Comparison of ENCODE assay signal across 17 cellular contexts in genomic region chr7:92010215-92010614, GRCh38.
"Had no signal": no experiment of that assay in that cellular context is flagged by ENCODE, and none has a peak within 500 bp of the region (broad histone marks: within the 10 kb centered on the region; RNA-seq: fewer than 3 reads in every experiment).

No MANE protein-coding gene starts in this region.

- H3K9me3 Mint-ChIP-seq: activated T-cell treated with anti-CD3 and anti-CD28 coated beads, Interleukin-2, amount 50 U/mL, for 4 hours had no signal

- H3K4me3 ChIP-seq: cardiac muscle cell, left lung, pancreas, sigmoid colon, spleen, stomach, testis, upper lobe of left lung had no signal

- H3K4me1 ChIP-seq: left lung, pancreas, sigmoid colon, spleen, stomach, testis, upper lobe of left lung had no signal

- H3K27me3 Mint-ChIP-seq: naive B cell had no signal

- H3K27me3 ChIP-seq: cardiac muscle cell, left lung, pancreas, sigmoid colon, spleen, stomach, testis, upper lobe of left lung had no signal

- H3K9me3 ChIP-seq: pancreas, sigmoid colon, testis had no signal

- ATAC-seq: activated naive CD4-positive, alpha-beta T cell treated with anti-CD3 and anti-CD28 coated beads, Interleukin-2, amount 50 U/mL, for 72 hours; activated T-cell treated with anti-CD3 and anti-CD28 coated beads, Interleukin-2, amount 50 U/mL, for 4 hours; left lung; pancreas had no signal

- DNase-seq: activated CD4-positive, alpha-beta T cell treated with anti-CD3 and anti-CD28 coated beads for 1 hour; activated CD4-positive, alpha-beta T cell treated with anti-CD3 and anti-CD28 coated beads, Interleukin-2, amount 50 U/mL, for 4 hours; activated effector memory CD4-positive, alpha-beta T cell treated with Interleukin-2 at 50 U/mL for 16 hours; activated T-cell treated with anti-CD3 and anti-CD28 coated beads, Interleukin-2, amount 50 U/mL, for 4 hours; kidney; left lung; mammary epithelial cell; naive B cell; pancreas; sigmoid colon; spleen; stomach; testis; upper lobe of left lung had no signal

- H3K4me3 Mint-ChIP-seq: activated T-cell treated with anti-CD3 and anti-CD28 coated beads, Interleukin-2, amount 50 U/mL, for 4 hours; naive B cell had no signal

- H3K27ac Mint-ChIP-seq: activated naive CD4-positive, alpha-beta T cell treated with anti-CD3 and anti-CD28 coated beads, Interleukin-2, amount 50 U/mL, for 72 hours; naive B cell had no signal

- H3K27ac ChIP-seq: cardiac muscle cell, left lung, pancreas, sigmoid colon, spleen, stomach, testis, upper lobe of left lung, VCaP had no signal

- H3K4me1 Mint-ChIP-seq: naive B cell had no signal
